ENCODE assay signal across 8 cellular contexts in the genomic region with DNA sequence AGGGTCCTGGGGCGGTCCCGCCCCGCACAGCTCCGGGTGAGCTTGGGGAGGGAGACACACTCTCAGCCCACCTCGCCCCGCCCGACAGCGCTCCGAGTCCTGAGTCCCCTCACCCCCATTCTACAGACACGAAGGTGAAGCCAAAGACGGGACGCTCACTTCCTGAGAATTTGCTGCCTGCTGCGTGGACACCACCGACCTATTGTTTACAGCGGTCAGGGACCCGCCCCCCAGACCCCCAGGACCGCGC. TPM values are rescaled to one million over a fixed set of nuclear protein-coding genes. Genes with fewer than 3 reads are reported as not detected.
A peak's percentile ranks its signal among the peaks of the same experiment; 100 is the strongest.
DNase-seq lines count a peak whose midpoint lies in the region; ATAC-seq and TF ChIP-seq lines count a peak whose summit lies in the region.

No MANE protein-coding gene starts in this region.

- no peak for TF ChIP-seq RAD21 in IMR-90 (IDR thresholded peaks at IDR 0.05; ENCODE audit: low read length)

- H3K4me2 ChIP-seq in IMR-90 (ENCODE audit: low read depth, low read length): peak overlapping the region; percentile 76

- H3K18ac ChIP-seq in IMR-90 (ENCODE audit: low read depth, low read length): no peak overlapping the region; the same call in 1 of the 2 replicates

- POLR2A ChIA-PET in IMR-90 (lab: Charles Lee; ENCODE audit: unreplicated experiment): no interaction called here

- 3% methylated on average over 5 of the region's 18 CpGs; no CpG with 5 or more reads in 1 of the 2 experiments for WGBS in IMR-90 (ENCODE audit: extremely low coverage in 2 of 2, insufficient read length in 1 of 2), 2 experiments

- H3K27me3 ChIP-seq in IMR-90 (ENCODE audit: control insufficient read depth, insufficient read depth, low read length) (no peaks in the 10 kb centered on the region), colonic mucosa (no peaks in the 10 kb centered on the region)

- H4K5ac ChIP-seq in IMR-90 (ENCODE audit: low read depth, low read length): peak overlapping the region; percentile 78

- H3K36me3 Mint-ChIP-seq in naive B cell: peaks cover 11 to 12% of the 10 kb centered on the region in 2 donors

- H3K4me1 ChIP-seq in IMR-90 (ENCODE audit: control insufficient read depth, insufficient read depth, low read length): no peaks in the 10 kb centered on the region
- H3K4me1 ChIP-seq in colonic mucosa: no peaks in the 10 kb centered on the region

- peaks cover 0 to 18% (median 7%) of the 10 kb centered on the region in 7 donors for H3K9me3 Mint-ChIP-seq in naive B cell

- no peak overlapping the region for H3K14ac ChIP-seq in IMR-90 (replicated peaks; ENCODE audit: low read depth, low read length)

- intact Hi-C loops in IMR-90 (cut with micrococcal nuclease): loop anchor here (10.0 kb wide), 1 partner anchor 338 kb away; the partner anchor contains the start of genes ATP5ME and MYL5
- intact Hi-C loops in colonic mucosa (cut with DNase I): loop anchor here (10.0 kb wide), 1 partner anchor 158 kb away; the partner anchor contains the start of genes PIGG and ZNF721

- TF ChIP-seq CTCF in IMR-90 (conservative IDR thresholded peaks at IDR 0.05; ENCODE audit: low read depth, low read length) (no peak), colonic mucosa (IDR thresholded peaks at IDR 0.05) (no peak)

- no peaks in the 10 kb centered on the region for H3K9me1 ChIP-seq in IMR-90 (ENCODE audit: insufficient read depth, low read length)

- H2BK15ac ChIP-seq in IMR-90 (ENCODE audit: low read depth, low read length): no peak overlapping the region

- peak overlapping the region; percentile 98 to 100 (median 100) for H3K27ac Mint-ChIP-seq in naive B cell

- peak overlapping the region; percentile 42; the same call in 1 of the 2 replicates for H3K23ac ChIP-seq in IMR-90 (ENCODE audit: low read depth, low read length)

- no peak overlapping the region for H2BK120ac ChIP-seq in IMR-90 (ENCODE audit: low read depth, low read length)

- peak overlapping the region; percentile 69 for H3K4me3 ChIP-seq in IMR-90 (ENCODE audit: insufficient read depth, low read depth, low read length)
- peak overlapping the region; percentile 98 for H3K4me3 ChIP-seq in colonic mucosa

- peak overlapping the region; percentile 73; the same call in 1 of the 2 replicates for H3K4ac ChIP-seq in IMR-90 (ENCODE audit: low read depth, low read length)

- no peaks in the 10 kb centered on the region for H4K20me1 ChIP-seq in IMR-90 (ENCODE audit: insufficient read depth, low read length)

- H3K4me1 Mint-ChIP-seq in naive B cell: peaks cover 32 to 55% (median 40%) of the 10 kb centered on the region in 3 donors

- H3K4me3 Mint-ChIP-seq in naive B cell: peak overlapping the region; percentile 97 to 100 (median 99)

- H2AK9ac ChIP-seq in IMR-90 (replicated peaks; ENCODE audit: low read depth, low read length, poor library complexity): peak overlapping the region; percentile 94

- peak overlapping the region; percentile 78 for H3K9ac ChIP-seq in IMR-90 (ENCODE audit: low read depth, low read length)
- peak overlapping the region; percentile 92 to 95 for H3K9ac ChIP-seq in colonic mucosa (ENCODE audit: low read depth in 2 of 2, low read length in 2 of 2)

- H2AK5ac ChIP-seq in IMR-90 (ENCODE audit: low read depth, low read length): no peak overlapping the region; the same call in 1 of the 2 replicates

- no peak for TF ChIP-seq POLR2A in IMR-90 (IDR thresholded peaks at IDR 0.05; ENCODE audit: low read depth, low read length)

- dilution Hi-C loops in IMR-90 (cut with HindIII; ENCODE audit: low sequenced_read_pairs, unreplicated experiment): no loop called here

- H3K9me3 ChIP-seq in IMR-90 (ENCODE audit: control insufficient read depth, insufficient read depth, low read length): peaks cover 14% of the 10 kb centered on the region
- H3K9me3 ChIP-seq in colonic mucosa: peaks cover 7% of the 10 kb centered on the region

- peak overlapping the region; percentile 70 for H2BK5ac ChIP-seq in IMR-90 (ENCODE audit: low read depth, low read length, poor library complexity, severe bottlenecking)

- H2BK20ac ChIP-seq in IMR-90 (ENCODE audit: low read depth, low read length): no peak overlapping the region

- ATAC-seq in GM18508 (IDR thresholded peaks at IDR 0.05; ENCODE audit: insufficient read depth, unreplicated experiment): peak; percentile 1
- peak; percentile 3; the same call in 1 of the 2 replicates for ATAC-seq in IMR-90 (ENCODE audit: low read depth)
- ATAC-seq in naive B cell (ENCODE audit: low read depth in 2 of 2): peak; percentile 1
- no peak for ATAC-seq in HG02678 (IDR thresholded peaks at IDR 0.05; ENCODE audit: unreplicated experiment)
- no peak for ATAC-seq in GM19467 (IDR thresholded peaks at IDR 0.05; ENCODE audit: unreplicated experiment)

- H2AFZ ChIP-seq in IMR-90 (replicated peaks; ENCODE audit: low read length, poor library complexity): peak overlapping the region; percentile 99

- H3K36me3 ChIP-seq in IMR-90 (ENCODE audit: control insufficient read depth, insufficient read depth, low read length) (peaks cover 2% of the 10 kb centered on the region), colonic mucosa (no peaks in the 10 kb centered on the region)

- H3K56ac ChIP-seq in IMR-90 (ENCODE audit: extremely low read depth, insufficient read depth, low read length): no peak overlapping the region

- peak overlapping the region; percentile 78 to 79; a peak in 3 of 4 replicates for H4K8ac ChIP-seq in IMR-90 (ENCODE audit: low read depth in 2 of 2, low read length in 2 of 2)

- peaks cover 15 to 16% of the 10 kb centered on the region in 2 experiments; a peak in 3 of 4 replicates for H3K79me1 ChIP-seq in IMR-90 (ENCODE audit: low read depth in 1 of 2, low read length in 2 of 2)

- DNase-seq in IMR-90 (no peak), colonic mucosa (no peak), naive B cell (no peak), D341Med (ENCODE audit: low spot score) (no peak), Kasumi-1 (lab: John Stamatoyannopoulos, UW) (no peak)

- H4K91ac ChIP-seq in IMR-90 (ENCODE audit: insufficient read depth, low read depth, low read length): no peak overlapping the region

- in situ Hi-C loops in IMR-90 (cut with MboI; ENCODE audit: low sequenced_read_pairs): no loop called here

- CTCF ChIA-PET in IMR-90 (lab: Yijun Ruan, JAX): no interaction called here

- no peaks in the 10 kb centered on the region for H3K27me3 Mint-ChIP-seq in naive B cell

- BruUV-seq in IMR-90 (replicated peaks; lab: Mats Ljungman, UMichigan): no TSS peak

- H3K27ac ChIP-seq in IMR-90 (ENCODE audit: insufficient read depth, low read length) (peak overlapping the region; percentile 75), colonic mucosa (peak overlapping the region; percentile 84)

TF ChIP-seq in IMR-90, 13 proteins besides CTCF, POLR2A, EP300 and RAD21:
- TF ChIP-seq CEBPB (IDR thresholded peaks at IDR 0.05; ENCODE audit: low read depth, low read length) (no peak), RFX5 (IDR thresholded peaks at IDR 0.05; ENCODE audit: low read depth, low read length) (no peak), USF2 (IDR thresholded peaks at IDR 0.05; ENCODE audit: low read depth, low read length) (no peak), NFE2L2 (IDR thresholded peaks at IDR 0.05; ENCODE audit: low read depth, low read length) (no peak), MAFK (IDR thresholded peaks at IDR 0.05; ENCODE audit: low read depth, low read length) (no peak), CHD1 (IDR thresholded peaks at IDR 0.05; ENCODE audit: low read depth, low read length) (no peak), ELK1 (IDR thresholded peaks at IDR 0.05; ENCODE audit: borderline replicate concordance, low read depth, low read length) (no peak), MXI1 (IDR thresholded peaks at IDR 0.05; ENCODE audit: borderline replicate concordance, low read depth, low read length) (no peak), FOS (IDR thresholded peaks at IDR 0.05; ENCODE audit: low read depth, low read length) (no peak), BHLHE40 (IDR thresholded peaks at IDR 0.05; ENCODE audit: low read depth, low read length) (no peak), SMC3 (IDR thresholded peaks at IDR 0.05; ENCODE audit: low read depth, low read length) (no peak), MAZ (IDR thresholded peaks at IDR 0.05; ENCODE audit: borderline replicate concordance, low read depth, low read length) (no peak), RCOR1 (IDR thresholded peaks at IDR 0.05; ENCODE audit: insufficient replicate concordance, low read length) (no peak)

RNA-seq across cellular contexts. Expression of gene ZNF141, which starts 0.8 kb away (rescaled TPM):
- 4.7 and 7.8 TPM in 2 replicates for total RNA-seq in IMR-90 (2012; rRNA removed)
- polyA plus RNA-seq in IMR-90 (2012; rRNA removed): 0.86 and 1.8 TPM in 2 replicates
- 0.20 and 0.53 TPM in 2 replicates for polyA plus RNA-seq in IMR-90 (2012; cell fraction: cytosol; rRNA removed)
- 0.73 and 9.6 TPM in 2 replicates for polyA plus RNA-seq in IMR-90 (2012; cell fraction: nucleus; rRNA removed; ENCODE audit: low replicate concordance)
- total RNA-seq in colonic mucosa: 10 to 100 TPM; 16.7 to 17.4 TPM
- polyA plus RNA-seq in naive B cell (ENCODE audit: low read depth in 6 of 6): 10 to 100 TPM; 11.5 to 19.1 (median 15.3) TPM

RNA-seq across cellular contexts. Expression of gene ZNF732, which starts 31.5 kb away (rescaled TPM):
- total RNA-seq in IMR-90 (2012; rRNA removed): under 0.01 TPM in 2 replicates
- not detected in 2 replicates for polyA plus RNA-seq in IMR-90 (2012; rRNA removed)
- not detected in 2 replicates for polyA plus RNA-seq in IMR-90 (2012; cell fraction: cytosol; rRNA removed)
- polyA plus RNA-seq in IMR-90 (2012; cell fraction: nucleus; rRNA removed; ENCODE audit: low replicate concordance): 0.05 TPM in 1 of 2 replicates, not detected in the other
- 1 to 10 TPM in 1 of 2 donors, not detected in 1; 1.4 TPM for total RNA-seq in colonic mucosa
- polyA plus RNA-seq in naive B cell (ENCODE audit: low read depth in 6 of 6): under 1 TPM in 1 of 6 donors, not detected in 5; 0.37 TPM

Comparison
In these comparisons a context has a peak if more than half of its experiments do, and no peak if none do; other contexts are left out.
1. ATAC-seq: peak in GM18508 (single experiment), IMR-90 (single experiment) and naive B cell (2 of 2); none in HG02678 (single experiment) and GM19467 (single experiment).